In the genomic region with DNA sequence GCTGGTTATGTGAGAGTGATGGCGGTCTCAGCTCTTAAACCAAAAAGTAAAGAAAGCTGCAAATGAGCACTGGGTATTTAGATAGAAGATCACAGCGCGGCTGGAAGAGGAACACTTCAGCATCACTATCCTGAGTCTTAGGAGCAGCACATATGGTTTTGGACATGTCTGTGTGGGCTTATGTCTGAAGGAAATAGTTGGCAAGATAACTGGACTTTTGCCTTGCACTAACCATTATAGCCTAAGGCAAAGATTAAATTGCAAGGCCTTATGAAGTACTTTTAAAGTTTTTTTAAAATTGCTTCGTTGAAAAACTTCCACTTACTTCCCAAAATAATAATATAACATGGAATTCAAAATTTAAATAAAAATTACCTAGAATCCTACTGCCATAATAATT, we compare ENCODE assay signal across 17 cellular contexts.
"Had no signal": no experiment of that assay in that cellular context is flagged by ENCODE, and none has a peak within 500 bp of the region (broad histone marks: within the 10 kb centered on the region; RNA-seq: fewer than 3 reads in every experiment).

No MANE protein-coding gene starts in this region.

- ATAC-seq: effector memory CD8-positive, alpha-beta T cell; left cardiac atrium; lower lobe of right lung; natural killer cell; stimulated activated naive B cell treated with anti-CD40 and anti-IgM and Interleukin-4, amounts not matched to agents 10 μg/mL and 1 μg/mL and 100 μg/mL, for 72 hours had no signal

- H3K27ac Mint-ChIP-seq: memory B cell; mesothelial cell of epicardium; natural killer cell; stimulated activated naive B cell treated with anti-CD40 and anti-IgM and Interleukin-4, amounts not matched to agents 10 μg/mL and 1 μg/mL and 100 μg/mL, for 72 hours; type B pancreatic cell had no signal

- H3K9me3 Mint-ChIP-seq: dendritic cell treated with granulocyte-macrophage colony-stimulating factor and Interleukin-4, amounts not matched to agents 40 ng/mL and 50 ng/mL, for 4 days; effector memory CD8-positive, alpha-beta T cell; memory B cell; natural killer cell; stimulated activated naive B cell treated with anti-CD40 and anti-IgM and Interleukin-4, amounts not matched to agents 10 μg/mL and 1 μg/mL and 100 μg/mL, for 72 hours; type B pancreatic cell had no signal

- DNase-seq: effector memory CD8-positive, alpha-beta T cell; head of caudate nucleus; kidney; left cardiac atrium; left ventricle myocardium inferior; lower lobe of right lung; natural killer cell; posterior cingulate gyrus; sigmoid colon; stimulated activated CD4-positive, alpha-beta T cell treated with anti-CD3 and anti-CD28 coated beads, Interleukin-2, amount 100 ng/mL, for 24 hours; stimulated activated CD4-positive, alpha-beta T cell treated with anti-CD3 and anti-CD28 coated beads, Interleukin-4, amount 100 ng/mL, for 4 hours; stimulated activated naive B cell treated with anti-CD40 and anti-IgM and Interleukin-4, amounts not matched to agents 10 μg/mL and 1 μg/mL and 100 μg/mL, for 72 hours had no signal

- H3K4me3 Mint-ChIP-seq: dendritic cell treated with granulocyte-macrophage colony-stimulating factor and Interleukin-4, amounts not matched to agents 40 ng/mL and 50 ng/mL, for 4 days; effector memory CD8-positive, alpha-beta T cell; memory B cell; mesothelial cell of epicardium; natural killer cell; neural crest cell; stimulated activated naive B cell treated with anti-CD40 and anti-IgM and Interleukin-4, amounts not matched to agents 10 μg/mL and 1 μg/mL and 100 μg/mL, for 72 hours; type B pancreatic cell had no signal

- H3K36me3 Mint-ChIP-seq: memory B cell, mesothelial cell of epicardium, natural killer cell, type B pancreatic cell had no signal

- H3K27me3 Mint-ChIP-seq: dendritic cell treated with granulocyte-macrophage colony-stimulating factor and Interleukin-4, amounts not matched to agents 40 ng/mL and 50 ng/mL, for 4 days; effector memory CD8-positive, alpha-beta T cell; memory B cell; type B pancreatic cell had no signal
